36 cellular contexts compared by ENCODE assay signal in genomic region chr14:36627981-36628380, GRCh38. TPM values are rescaled to one million over a fixed set of nuclear protein-coding genes. Genes with fewer than 3 reads are reported as not detected.
"Had no signal": no experiment of that assay in that cellular context is flagged by ENCODE, and none has a peak within 500 bp of the region (broad histone marks: within the 10 kb centered on the region; RNA-seq: fewer than 3 reads in every experiment).

No MANE protein-coding gene starts in this region.

- DNase-seq: hypothalamus; immature natural killer cell; kidney; left colon; left lung; lower lobe of right lung; mammary epithelial cell; mesenchymal stem cell; naive thymus-derived CD8-positive, alpha-beta T cell; nucleus accumbens; pancreas; posterior cingulate gyrus; retina; right cardiac atrium; sigmoid colon; small intestine; stimulated activated CD4-positive, alpha-beta T cell treated with anti-CD3 and anti-CD28 coated beads, Interleukin-1b, Interleukin-23, amount 100 ng/mL, for 48 hours; stimulated activated CD4-positive, alpha-beta T cell treated with anti-CD3 and anti-CD28 coated beads, Interleukin-2, amount 100 ng/mL, for 48 hours; stimulated activated CD4-positive, alpha-beta T cell treated with anti-CD3 and anti-CD28 coated beads, Interleukin-4, amount 100 ng/mL, for 4 hours; stimulated activated CD8-positive, alpha-beta memory T cell treated with anti-CD3 and anti-CD28 coated beads, Interleukin-4, amount 100 ng/mL, for 48 hours; stimulated activated naive CD4-positive, alpha-beta T cell treated with Interleukin-2 at 50 U/mL for 16 hours; stimulated activated naive CD8-positive, alpha-beta T cell treated with anti-CD3 and anti-CD28 coated beads, Interleukin-15, amount 100 ng/mL, for 72 hours; substantia nigra; testis; thyroid gland; transverse colon; upper lobe of left lung had no signal

- ATAC-seq: left colon; left lung; lower lobe of right lung; naive thymus-derived CD8-positive, alpha-beta T cell; pancreas; right cardiac atrium; stimulated activated memory B cell treated with anti-CD40 and anti-IgM and Interleukin-4, amounts not matched to agents 10 μg/mL and 1 μg/mL and 100 μg/mL, for 72 hours; stimulated activated naive CD8-positive, alpha-beta T cell treated with anti-CD3 and anti-CD28 coated beads, Interleukin-15, amount 100 ng/mL, for 72 hours had no signal

- H3K36me3 ChIP-seq: left lung, lower lobe of right lung, pancreas, prostate gland, sigmoid colon, thyroid gland, transverse colon, upper lobe of left lung, vagina had no signal

- H3K27me3 ChIP-seq: testis, thyroid gland, upper lobe of left lung, vagina had no signal

- H3K27ac ChIP-seq: left lung, lower lobe of right lung, pancreas, prostate gland, sigmoid colon, testis, thyroid gland, transverse colon, upper lobe of left lung, vagina had no signal

- H3K9me3 ChIP-seq: left lung, lower lobe of right lung, pancreas, prostate gland, sigmoid colon, testis, thyroid gland, transverse colon, upper lobe of left lung, vagina had no signal

- FAIRE-seq: islet of Langerhans, kidney, pancreas, small intestine had no signal

- H3K4me3 ChIP-seq: left lung, lower lobe of right lung, pancreas, prostate gland, sigmoid colon, testis, thyroid gland, transverse colon, upper lobe of left lung, vagina had no signal

- H3K4me1 ChIP-seq: left lung, lower lobe of right lung, pancreas, prostate gland, sigmoid colon, testis, thyroid gland, transverse colon, upper lobe of left lung, vagina had no signal

RNA-seq across cellular contexts. Expression of gene PAX9, which starts 33.7 kb away (rescaled TPM):
- total RNA-seq: liver; mucosa of gallbladder; naive thymus-derived CD8-positive, alpha-beta T cell; neural crest cell; right cardiac atrium had no signal
- polyA plus RNA-seq: naive thymus-derived CD8-positive, alpha-beta T cell; right cardiac atrium had no signal

RNA-seq across cellular contexts. Expression of gene NKX2-8, which starts 45.6 kb away (rescaled TPM):
- total RNA-seq: kidney; left colon; mucosa of gallbladder; naive thymus-derived CD8-positive, alpha-beta T cell; neural crest cell; osteoblast; right cardiac atrium; sigmoid colon; transverse colon; urinary bladder; vagina had no signal
- polyA plus RNA-seq: immature natural killer cell; liver; naive thymus-derived CD8-positive, alpha-beta T cell; pancreas; right cardiac atrium; sigmoid colon; small intestine; urinary bladder had no signal
